ENCODE assay signal across 19 cellular contexts in the genomic region with DNA sequence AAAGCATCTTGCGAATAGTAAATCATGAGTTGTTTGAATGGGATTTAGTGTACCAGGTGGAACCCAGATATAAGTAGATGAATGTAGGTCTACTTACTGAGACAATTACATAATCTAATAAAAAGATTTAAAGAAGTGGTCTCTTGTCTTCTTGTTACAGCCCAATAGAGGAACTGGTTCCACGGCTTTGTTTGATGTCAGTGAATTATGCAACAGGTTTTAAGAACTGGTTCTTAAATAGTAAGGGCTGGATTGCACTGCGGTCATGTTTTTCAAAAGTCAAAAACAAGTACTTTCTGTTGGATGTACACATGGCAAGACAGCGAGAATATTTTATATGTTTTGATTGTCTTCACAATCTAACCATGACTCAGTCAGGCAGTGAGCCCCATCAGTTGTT. TPM values are rescaled to one million over a fixed set of nuclear protein-coding genes. Genes with fewer than 3 reads are reported as not detected.
DNase-seq lines count a peak whose midpoint lies in the region; ATAC-seq and TF ChIP-seq lines count a peak whose summit lies in the region.
"Had no signal": no experiment of that assay in that cellular context is flagged by ENCODE, and none has a peak within 500 bp of the region (broad histone marks: within the 10 kb centered on the region; RNA-seq: fewer than 3 reads in every experiment).

No MANE protein-coding gene starts in this region.

- intact Hi-C loops in CD4-positive, alpha-beta T cell (cut with DNase I, micrococcal nuclease): no loop called here

- H3K27ac ChIP-seq in lung (ENCODE audit: low read depth in 1 of 2, low read length in 1 of 2): no peak overlapping the region
- H3K27ac ChIP-seq in CD4-positive, alpha-beta T cell (ENCODE audit: low read depth, low read length): no peak overlapping the region
- H3K27ac ChIP-seq: 22Rv1, ovary, SK-N-MC had no signal

- WGBS in lung, 2 donors: 44 to 60% methylated on average over 4 of the region's 4 CpGs

- no peaks in the 10 kb centered on the region for H3K9me3 ChIP-seq in lung (ENCODE audit: control insufficient read depth in 2 of 2, insufficient read depth in 1 of 2, low read length in 1 of 2)
- H3K9me3 ChIP-seq in CD4-positive, alpha-beta T cell (ENCODE audit: control insufficient read depth, low read length): no peaks in the 10 kb centered on the region
- H3K9me3 ChIP-seq: ovary had no signal

- H3K4me3 ChIP-seq in lung: no peak overlapping the region
- H3K4me3 ChIP-seq in foreskin fibroblast (ENCODE audit: low read depth in 1 of 2, low read length in 2 of 2): no peak overlapping the region
- H3K4me3 ChIP-seq: ovary, SK-N-MC had no signal

- no peak overlapping the region for H3K4me3 Mint-ChIP-seq in HFFc6
- H3K4me3 Mint-ChIP-seq in CD4-positive, alpha-beta T cell: no peak overlapping the region
- H3K4me3 Mint-ChIP-seq: activated naive CD4-positive, alpha-beta T cell treated with anti-CD3 and anti-CD28 coated beads for 36 hours had no signal

- POLR2A ChIA-PET in CD4-positive, alpha-beta T cell (lab: Charles Lee): no interaction called here

- peak; percentile 66 for ATAC-seq in lung (ENCODE audit: insufficient read depth, low FRiP score)
- no peak for ATAC-seq in CD4-positive, alpha-beta T cell (ENCODE audit: poor library complexity)
- ATAC-seq: left lobe of liver, Panc1 had no signal

- no peaks in the 10 kb centered on the region for H3K4me1 Mint-ChIP-seq in HFFc6 (ENCODE audit: low read depth)
- H3K4me1 Mint-ChIP-seq in CD4-positive, alpha-beta T cell (ENCODE audit: low read depth): no peaks in the 10 kb centered on the region

- CTCF ChIA-PET in CD4-positive, alpha-beta T cell (lab: Charles Lee): no interaction called here

- H3K4me1 ChIP-seq in lung (ENCODE audit: control insufficient read depth in 2 of 2, insufficient read depth in 2 of 2, low read length in 2 of 2): peaks cover 0 to 2% of the 10 kb centered on the region in 2 donors

- TF ChIP-seq CTCF in lung (IDR thresholded peaks at IDR 0.05; ENCODE audit: control extremely low read depth, extremely low read depth) (no peak), HFFc6 (IDR thresholded peaks at IDR 0.05) (no peak), foreskin fibroblast (IDR thresholded peaks at IDR 0.05; ENCODE audit: low read depth, low read length) (no peak)
- TF ChIP-seq CTCF in CD4-positive, alpha-beta T cell (IDR thresholded peaks at IDR 0.05): no peak

- DNase-seq in DMS53 (lab: John Stamatoyannopoulos, UW): peak; percentile 71
- no peak for DNase-seq in DMS53 treated with DMSO at 0.1 percent for 48 hours (lab: John Stamatoyannopoulos, UW; ENCODE audit: unreplicated experiment)
- peak; percentile 93 for DNase-seq in SIG-M5 treated with dmso at 0.1 percent for 504 hours (lab: John Stamatoyannopoulos, UW; ENCODE audit: unreplicated experiment)
- DNase-seq in lung (ENCODE audit: low spot score): no peak
- DNase-seq in activated CD8-positive, alpha-beta memory T cell treated with anti-CD3 and anti-CD28 coated beads for 24 hours: no peak
- DNase-seq in HFFc6: no peak
- DNase-seq in foreskin fibroblast: no peak
- no peak for DNase-seq in CD4-positive, alpha-beta T cell
- DNase-seq: activated naive CD4-positive, alpha-beta T cell treated with anti-CD3 and anti-CD28 coated beads for 36 hours; aorta; cerebellar nuclear complex; NCI-H187 treated with DMSO at 0.1 percent for 48 hours; NCI-H446; ovary had no signal

- no peak overlapping the region for H3K27ac Mint-ChIP-seq in HFFc6
- no peak overlapping the region for H3K27ac Mint-ChIP-seq in CD4-positive, alpha-beta T cell
- H3K27ac Mint-ChIP-seq: activated naive CD4-positive, alpha-beta T cell treated with anti-CD3 and anti-CD28 coated beads for 36 hours had no signal

- H3K27me3 ChIP-seq in lung (ENCODE audit: control insufficient read depth, insufficient read depth): no peaks in the 10 kb centered on the region
- H3K27me3 ChIP-seq in CD4-positive, alpha-beta T cell (ENCODE audit: control insufficient read depth, insufficient read depth, low read length): no peaks in the 10 kb centered on the region
- H3K27me3 ChIP-seq: ovary had no signal

- no peaks in the 10 kb centered on the region for H3K9me3 Mint-ChIP-seq in HFFc6
- no peaks in the 10 kb centered on the region for H3K9me3 Mint-ChIP-seq in CD4-positive, alpha-beta T cell
- H3K9me3 Mint-ChIP-seq: activated naive CD4-positive, alpha-beta T cell treated with anti-CD3 and anti-CD28 coated beads for 36 hours had no signal

- peaks cover 2% of the 10 kb centered on the region; the same call in 1 of the 2 replicates for H3K27me3 Mint-ChIP-seq in HFFc6 (ENCODE audit: insufficient read depth)
- H3K27me3 Mint-ChIP-seq in CD4-positive, alpha-beta T cell: peaks cover 31% of the 10 kb centered on the region

- no peaks in the 10 kb centered on the region for H3K36me3 ChIP-seq in lung (ENCODE audit: control insufficient read depth in 2 of 2, insufficient read depth in 2 of 2, low read length in 2 of 2)
- H3K36me3 ChIP-seq: ovary had no signal

- no peaks in the 10 kb centered on the region for H3K36me3 Mint-ChIP-seq in HFFc6 (ENCODE audit: low read depth)
- H3K36me3 Mint-ChIP-seq in CD4-positive, alpha-beta T cell (ENCODE audit: low read depth): no peaks in the 10 kb centered on the region

RNA-seq across cellular contexts. Expression of a gene that starts 15.4 kb away (rescaled TPM):
- under 1 TPM; 0.06 to 0.52 TPM for total RNA-seq in lung
- under 1 TPM; 0.04 to 0.09 TPM for polyA plus RNA-seq in lung
- total RNA-seq in HFFc6 (2021; fragmentation: NEBNext Ultra II Directional; extraction: Animal tissue kit (Norgen Biotek cat#: 25700)): not detected
- not detected for total RNA-seq in CD4-positive, alpha-beta T cell
- total RNA-seq: aorta, left lobe of liver had no signal
- polyA plus RNA-seq: BJ, ovary had no signal

Comparison
In these comparisons a context has a peak if more than half of its experiments do, and no peak if none do; other contexts are left out.
1. DNase-seq: peak in DMS53 (single experiment) and SIG-M5 treated with dmso at 0.1 percent for 504 hours (single experiment); none in DMS53 treated with DMSO at 0.1 percent for 48 hours (single experiment), lung (single experiment), activated CD8-positive, alpha-beta memory T cell treated with anti-CD3 and anti-CD28 coated beads for 24 hours (single experiment), HFFc6 (single experiment), foreskin fibroblast (0 of 2) and CD4-positive, alpha-beta T cell (0 of 10).